In genomic region chr7:834277-834676, GRCh38 we compare ENCODE assay signal across 17 cellular contexts. TPM values are rescaled to one million over a fixed set of nuclear protein-coding genes. Genes with fewer than 3 reads are reported as not detected.
DNase-seq lines count a peak whose midpoint lies in the region; ATAC-seq, FAIRE-seq and TF ChIP-seq lines count a peak whose summit lies in the region.
"Had no signal": no experiment of that assay in that cellular context is flagged by ENCODE, and none has a peak within 500 bp of the region (broad histone marks: within the 10 kb centered on the region; RNA-seq: fewer than 3 reads in every experiment).

No MANE protein-coding gene starts in this region.

- H3K9me3 ChIP-seq in CD4-positive, alpha-beta memory T cell (ENCODE audit: control insufficient read depth in 1 of 2, low read length in 2 of 2): no peaks in the 10 kb centered on the region
- H3K9me3 ChIP-seq in gastroesophageal sphincter (no peaks in the 10 kb centered on the region), sigmoid colon (no peaks in the 10 kb centered on the region)

- TF ChIP-seq CTCF in gastroesophageal sphincter (IDR thresholded peaks at IDR 0.05): no peak
- TF ChIP-seq CTCF in sigmoid colon (IDR thresholded peaks at IDR 0.05): no peak

- no peaks in the 10 kb centered on the region for H3K27me3 ChIP-seq in CD4-positive, alpha-beta memory T cell (ENCODE audit: insufficient read depth, low read length)
- H3K27me3 ChIP-seq in gastroesophageal sphincter (no peaks in the 10 kb centered on the region), sigmoid colon (no peaks in the 10 kb centered on the region)

- POLR2A ChIA-PET in CD4-positive, alpha-beta memory T cell (lab: Charles Lee; ENCODE audit: partially characterized antibody): no interaction called here
- POLR2A ChIA-PET in activated CD4-positive, alpha-beta T cell treated with anti-CD3 and anti-CD28 coated beads, Interleukin-2, amount 10 ng/mL, durations not matched to agents 7 days and 5 days (lab: Charles Lee): no interaction called here

- DNase-seq in CD4-positive, alpha-beta memory T cell: no peak
- no peak for DNase-seq in activated T-helper 2 cell treated with anti-CD3 and anti-CD28 coated beads, Interferon-gamma antibody, Interleukin-2, Interleukin-4, amounts not matched to agents 10 μg/mL and 5 μg/mL and 100 μg/mL, durations not matched to agents 14 hours and 24 hours and 36 hours (ENCODE audit: low spot score)
- DNase-seq in sigmoid colon (no peak), COLO829 (ENCODE audit: low spot score) (no peak), HTR-8/SVneo (ENCODE audit: insufficient read length, low spot score) (no peak), HUDEP-2 (lab: John Stamatoyannopoulos, UW; ENCODE audit: unreplicated experiment in 76 of 76) (no peak)
- no peak for DNase-seq in activated CD4-positive, alpha-beta T cell treated with anti-CD3 and anti-CD28 coated beads, Interleukin-2, amount 10 ng/mL, durations not matched to agents 7 days and 5 days
- DNase-seq: activated CD4-positive, CD25-positive, alpha-beta regulatory T cell; effector CD8-positive, alpha-beta T cell; Karpas-422; natural killer cell; NCI-H1436 treated with DMSO at 0.1 percent for 48 hours; NCI-H446; substantia nigra; SW 1271 had no signal

- intact Hi-C loops in CD4-positive, alpha-beta memory T cell (cut with micrococcal nuclease): no loop called here
- intact Hi-C loops in activated T-helper 2 cell treated with anti-CD3 and anti-CD28 coated beads, Interferon-gamma antibody, Interleukin-2, Interleukin-4, amounts not matched to agents 10 μg/mL and 5 μg/mL and 100 μg/mL, durations not matched to agents 14 hours and 24 hours and 36 hours (cut with micrococcal nuclease): loop anchor here (5.0 kb wide), 2 partner anchors 38 to 232 kb away; no protein-coding TSS in a partner anchor
- intact Hi-C loops in sigmoid colon (cut with DNase I): no loop called here

- no peaks in the 10 kb centered on the region for H3K27me3 Mint-ChIP-seq in CD4-positive, alpha-beta memory T cell
- H3K27me3 Mint-ChIP-seq in activated T-helper 2 cell treated with anti-CD3 and anti-CD28 coated beads, Interferon-gamma antibody, Interleukin-2, Interleukin-4, amounts not matched to agents 10 μg/mL and 5 μg/mL and 100 μg/mL, durations not matched to agents 14 hours and 24 hours and 36 hours (ENCODE audit: low read depth): no peaks in the 10 kb centered on the region
- no peaks in the 10 kb centered on the region for H3K27me3 Mint-ChIP-seq in activated CD4-positive, alpha-beta T cell treated with anti-CD3 and anti-CD28 coated beads, Interleukin-2, amount 10 ng/mL, durations not matched to agents 7 days and 5 days

- TF ChIP-seq EP300 in gastroesophageal sphincter (IDR thresholded peaks at IDR 0.05) (no peak), sigmoid colon (IDR thresholded peaks at IDR 0.05) (no peak)

- no peak for ATAC-seq in gastroesophageal sphincter
- ATAC-seq: natural killer cell had no signal

- H3K4me1 Mint-ChIP-seq in CD4-positive, alpha-beta memory T cell: peaks cover 31 to 64% (median 51%) of the 10 kb centered on the region in 4 donors
- peaks cover 30% of the 10 kb centered on the region for H3K4me1 Mint-ChIP-seq in activated T-helper 2 cell treated with anti-CD3 and anti-CD28 coated beads, Interferon-gamma antibody, Interleukin-2, Interleukin-4, amounts not matched to agents 10 μg/mL and 5 μg/mL and 100 μg/mL, durations not matched to agents 14 hours and 24 hours and 36 hours (ENCODE audit: low read depth)
- H3K4me1 Mint-ChIP-seq in activated CD4-positive, alpha-beta T cell treated with anti-CD3 and anti-CD28 coated beads, Interleukin-2, amount 10 ng/mL, durations not matched to agents 7 days and 5 days: peaks cover 49% of the 10 kb centered on the region

- peaks cover 9 to 43% of the 10 kb centered on the region in 2 donors for H3K36me3 Mint-ChIP-seq in CD4-positive, alpha-beta memory T cell
- peaks cover 19% of the 10 kb centered on the region for H3K36me3 Mint-ChIP-seq in activated T-helper 2 cell treated with anti-CD3 and anti-CD28 coated beads, Interferon-gamma antibody, Interleukin-2, Interleukin-4, amounts not matched to agents 10 μg/mL and 5 μg/mL and 100 μg/mL, durations not matched to agents 14 hours and 24 hours and 36 hours (ENCODE audit: low read depth)
- H3K36me3 Mint-ChIP-seq in activated CD4-positive, alpha-beta T cell treated with anti-CD3 and anti-CD28 coated beads, Interleukin-2, amount 10 ng/mL, durations not matched to agents 7 days and 5 days (ENCODE audit: low read depth): peaks cover 19% of the 10 kb centered on the region
- H3K36me3 Mint-ChIP-seq: natural killer cell had no signal

- no peak overlapping the region for H3K4me3 ChIP-seq in CD4-positive, alpha-beta memory T cell (ENCODE audit: low read length in 2 of 2)
- H3K4me3 ChIP-seq in gastroesophageal sphincter (no peak overlapping the region), sigmoid colon (no peak overlapping the region)

- TF ChIP-seq POLR2A in gastroesophageal sphincter (IDR thresholded peaks at IDR 0.05): no peak
- no peak for TF ChIP-seq POLR2A in sigmoid colon (IDR thresholded peaks at IDR 0.05)

- peaks cover 41% of the 10 kb centered on the region for H3K4me1 ChIP-seq in CD4-positive, alpha-beta memory T cell (ENCODE audit: insufficient read depth, low read length)
- H3K4me1 ChIP-seq in gastroesophageal sphincter (peaks cover 11 to 100% (median 61%) of the 10 kb centered on the region in 3 donors), sigmoid colon (peaks cover 0 to 98% (median 84%) of the 10 kb centered on the region in 4 donors)

- CTCF ChIA-PET in CD4-positive, alpha-beta memory T cell (lab: Charles Lee; ENCODE audit: partially characterized antibody): interaction anchor here (1.0 kb wide), 1 partner anchor 38 kb away, joined by 3 read pairs; no protein-coding TSS in a partner anchor
- CTCF ChIA-PET in activated CD4-positive, alpha-beta T cell treated with anti-CD3 and anti-CD28 coated beads, Interleukin-2, amount 10 ng/mL, durations not matched to agents 7 days and 5 days (lab: Charles Lee): no interaction called here

- peak overlapping the region in 5 of 7 donors; percentile 50 to 99 (median 83) for H3K27ac Mint-ChIP-seq in CD4-positive, alpha-beta memory T cell
- peak overlapping the region; percentile 42 for H3K27ac Mint-ChIP-seq in activated T-helper 2 cell treated with anti-CD3 and anti-CD28 coated beads, Interferon-gamma antibody, Interleukin-2, Interleukin-4, amounts not matched to agents 10 μg/mL and 5 μg/mL and 100 μg/mL, durations not matched to agents 14 hours and 24 hours and 36 hours
- no peak overlapping the region for H3K27ac Mint-ChIP-seq in activated CD4-positive, alpha-beta T cell treated with anti-CD3 and anti-CD28 coated beads, Interleukin-2, amount 10 ng/mL, durations not matched to agents 7 days and 5 days

- no peak overlapping the region for H3K27ac ChIP-seq in CD4-positive, alpha-beta memory T cell (ENCODE audit: low read depth, low read length)
- peak overlapping the region; percentile 90 to 96 (median 92) for H3K27ac ChIP-seq in gastroesophageal sphincter
- H3K27ac ChIP-seq in sigmoid colon: peak overlapping the region; percentile 84 to 92 (median 89)

- FAIRE-seq in HTR-8/SVneo (lab: Jason Lieb, UNC): no peak
- FAIRE-seq: H54 had no signal

- no peaks in the 10 kb centered on the region for H3K36me3 ChIP-seq in CD4-positive, alpha-beta memory T cell (ENCODE audit: insufficient read depth, low read length)
- peaks cover 0 to 13% of the 10 kb centered on the region in 2 donors for H3K36me3 ChIP-seq in gastroesophageal sphincter
- H3K36me3 ChIP-seq in sigmoid colon: peaks cover 0 to 6% (median 0%) of the 10 kb centered on the region in 4 donors

- 68 to 82% methylated on average over 3 to 6 of the region's 12 CpGs for WGBS in gastroesophageal sphincter (ENCODE audit: low coverage in 1 of 2), 2 donors
- 96 to 97% methylated on average over 12 of the region's 12 CpGs for WGBS in sigmoid colon, 2 donors

- no peaks in the 10 kb centered on the region for H3K9me3 Mint-ChIP-seq in CD4-positive, alpha-beta memory T cell
- H3K9me3 Mint-ChIP-seq in activated T-helper 2 cell treated with anti-CD3 and anti-CD28 coated beads, Interferon-gamma antibody, Interleukin-2, Interleukin-4, amounts not matched to agents 10 μg/mL and 5 μg/mL and 100 μg/mL, durations not matched to agents 14 hours and 24 hours and 36 hours: no peaks in the 10 kb centered on the region
- H3K9me3 Mint-ChIP-seq in activated CD4-positive, alpha-beta T cell treated with anti-CD3 and anti-CD28 coated beads, Interleukin-2, amount 10 ng/mL, durations not matched to agents 7 days and 5 days: no peaks in the 10 kb centered on the region
- H3K9me3 Mint-ChIP-seq: natural killer cell had no signal

- peak overlapping the region in 2 of 8 donors; percentile 32 to 67 for H3K4me3 Mint-ChIP-seq in CD4-positive, alpha-beta memory T cell
- no peak overlapping the region for H3K4me3 Mint-ChIP-seq in activated T-helper 2 cell treated with anti-CD3 and anti-CD28 coated beads, Interferon-gamma antibody, Interleukin-2, Interleukin-4, amounts not matched to agents 10 μg/mL and 5 μg/mL and 100 μg/mL, durations not matched to agents 14 hours and 24 hours and 36 hours (ENCODE audit: low read depth)
- no peak overlapping the region for H3K4me3 Mint-ChIP-seq in activated CD4-positive, alpha-beta T cell treated with anti-CD3 and anti-CD28 coated beads, Interleukin-2, amount 10 ng/mL, durations not matched to agents 7 days and 5 days
- H3K4me3 Mint-ChIP-seq: natural killer cell had no signal

RNA-seq across cellular contexts. Expression of gene SUN1, which starts 2.0 kb away (rescaled TPM):
- 100 to 1,000 TPM; 198 to 210 TPM for total RNA-seq in CD4-positive, alpha-beta memory T cell
- polyA plus RNA-seq in CD4-positive, alpha-beta memory T cell: 10 to 100 TPM; 53.7 to 63.3 TPM
- 87.7 TPM in 2 replicates for total RNA-seq in activated T-helper 2 cell treated with anti-CD3 and anti-CD28 coated beads, Interferon-gamma antibody, Interleukin-2, Interleukin-4, amounts not matched to agents 10 μg/mL and 5 μg/mL and 100 μg/mL, durations not matched to agents 14 hours and 24 hours and 36 hours
- total RNA-seq in gastroesophageal sphincter (100 to 1,000 TPM; 151 to 261 (median 231) TPM), sigmoid colon (100 to 1,000 TPM; 108 to 130 (median 119) TPM)
- polyA plus RNA-seq in sigmoid colon: 10 to 100 TPM; 23.4 to 71.0 (median 30.1) TPM
- 10 to 100 TPM; 76.8 to 78.5 TPM for total RNA-seq in activated CD4-positive, alpha-beta T cell treated with anti-CD3 and anti-CD28 coated beads, Interleukin-2, amount 10 ng/mL, durations not matched to agents 7 days and 5 days

RNA-seq across cellular contexts. Expression of gene GET4, which starts 42.1 kb away (rescaled TPM):
- total RNA-seq in CD4-positive, alpha-beta memory T cell: 10 to 100 TPM; 47.4 to 51.6 TPM
- polyA plus RNA-seq in CD4-positive, alpha-beta memory T cell: 10 to 100 TPM; 22.0 to 28.7 TPM
- 32.2 and 35.9 TPM in 2 replicates for total RNA-seq in activated T-helper 2 cell treated with anti-CD3 and anti-CD28 coated beads, Interferon-gamma antibody, Interleukin-2, Interleukin-4, amounts not matched to agents 10 μg/mL and 5 μg/mL and 100 μg/mL, durations not matched to agents 14 hours and 24 hours and 36 hours
- total RNA-seq in gastroesophageal sphincter (10 to 100 TPM; 18.4 to 34.8 (median 28.7) TPM), sigmoid colon (10 to 100 TPM; 20.3 to 32.4 (median 25.4) TPM)
- polyA plus RNA-seq in sigmoid colon: 10 to 100 TPM; 25.8 to 51.4 (median 31.2) TPM
- total RNA-seq in activated CD4-positive, alpha-beta T cell treated with anti-CD3 and anti-CD28 coated beads, Interleukin-2, amount 10 ng/mL, durations not matched to agents 7 days and 5 days: 10 to 100 TPM; 32.1 to 36.3 TPM
